ENCODE assay signal across 9 cellular contexts in the genomic region with DNA sequence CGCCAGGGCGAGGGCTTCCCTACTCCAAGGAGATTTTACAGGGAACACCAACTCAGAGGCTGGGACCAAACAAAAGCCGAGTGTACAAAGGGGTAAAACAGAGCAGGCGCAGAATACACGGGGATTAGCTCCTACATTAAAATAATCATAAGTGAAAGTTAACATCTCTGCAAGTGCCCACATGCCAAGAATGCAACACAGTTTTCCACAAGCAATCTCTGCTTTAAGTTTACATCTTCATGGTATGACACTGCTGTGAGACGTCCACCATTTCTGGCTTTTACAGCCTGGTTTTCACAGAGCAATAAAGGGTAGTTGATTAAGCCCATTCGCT. TPM values are rescaled to one million over a fixed set of nuclear protein-coding genes. Genes with fewer than 3 reads are reported as not detected.
A peak's percentile ranks its signal among the peaks of the same experiment; 100 is the strongest.
DNase-seq lines count a peak whose midpoint lies in the region; ATAC-seq and TF ChIP-seq lines count a peak whose summit lies in the region.
"Had no signal": no experiment of that assay in that cellular context is flagged by ENCODE, and none has a peak within 500 bp of the region (broad histone marks: within the 10 kb centered on the region; RNA-seq: fewer than 3 reads in every experiment).

No MANE protein-coding gene starts in this region.

- H3K36me3 ChIP-seq in KMS-11 (ENCODE audit: insufficient read depth) = no peaks in the 10 kb centered on the region
- H3K36me3 ChIP-seq in esophagus (ENCODE audit: control insufficient read depth in 2 of 2, insufficient read depth in 2 of 2, low read length in 1 of 2) = no peaks in the 10 kb centered on the region
- no peaks in the 10 kb centered on the region for H3K36me3 ChIP-seq in neural cell (ENCODE audit: insufficient read depth, low read length)

- no peak for ATAC-seq in HG02938 (IDR thresholded peaks at IDR 0.05; ENCODE audit: unreplicated experiment)

- H3K9ac ChIP-seq in KMS-11 (peak overlapping the region; percentile 9; the same call in 1 of the 2 replicates), neural cell (ENCODE audit: low read length) (no peak overlapping the region)

- H2AFZ ChIP-seq in KMS-11 (ENCODE audit: low read depth) (peak overlapping the region; percentile 73), neural cell (ENCODE audit: low read depth, low read length) (no peak overlapping the region)

- POLR2A ChIA-PET in AG04450 (lab: Yijun Ruan, JAX) = interaction anchor here (1.3 to 3.1 kb wide), 2 partner anchors 13 to 53 kb away, joined by 8 to 18 read pairs; no protein-coding TSS in a partner anchor

- H3F3A ChIP-seq in neural cell (ENCODE audit: insufficient read depth, low read length, poor library complexity, severe bottlenecking) = no peaks in the 10 kb centered on the region

- TF ChIP-seq RAD21 in neural cell (conservative IDR thresholded peaks at IDR 0.05) = no peak

- no peaks in the 10 kb centered on the region for H4K20me1 ChIP-seq in KMS-11 (ENCODE audit: insufficient read depth)
- H4K20me1 ChIP-seq in neural cell (ENCODE audit: insufficient read depth) = no peaks in the 10 kb centered on the region

- H3K4me1 ChIP-seq in KMS-11 (ENCODE audit: low read depth, poor library complexity, severe bottlenecking) = no peaks in the 10 kb centered on the region
- H3K4me1 ChIP-seq in esophagus (ENCODE audit: control insufficient read depth in 2 of 2, insufficient read depth in 2 of 2, low read length in 1 of 2) = peaks cover 2 to 3% of the 10 kb centered on the region in 2 donors

- H3K4me2 ChIP-seq in KMS-11 (peak overlapping the region; percentile 45), neural cell (ENCODE audit: low read length) (peak overlapping the region; percentile 19)

- H3K9me2 ChIP-seq in neural cell (ENCODE audit: insufficient read depth, low read length) = no peaks in the 10 kb centered on the region

- no peaks in the 10 kb centered on the region for H3K27me3 ChIP-seq in AG04450 (ENCODE audit: control insufficient read depth, insufficient read depth, low read length)
- H3K27me3 ChIP-seq in KMS-11 (ENCODE audit: insufficient read depth, low read depth) = no peaks in the 10 kb centered on the region
- H3K27me3 ChIP-seq in esophagus (ENCODE audit: control insufficient read depth in 1 of 2, insufficient read depth in 2 of 2, low read length in 2 of 2) = no peaks in the 10 kb centered on the region
- peaks cover 21% of the 10 kb centered on the region for H3K27me3 ChIP-seq in neural cell (ENCODE audit: insufficient read depth, low read depth, low read length)

- TF ChIP-seq CTCF in AG04450 (IDR thresholded peaks at IDR 0.05; ENCODE audit: low read depth, low read length) = no peak
- TF ChIP-seq CTCF in KMS-11 (conservative IDR thresholded peaks at IDR 0.05; ENCODE audit: low read depth, low read length) = no peak
- no peak for TF ChIP-seq CTCF in neural cell (IDR thresholded peaks at IDR 0.05; ENCODE audit: poor library complexity, severe bottlenecking)

- CTCF ChIA-PET in AG04450 (lab: Charles Lee) = interaction anchor here (1.0 to 4.4 kb wide), 5 partner anchors 16 to 206 kb away, joined by 3 to 17 read pairs (median 3); no protein-coding TSS in a partner anchor

- 5% methylated on average over 7 of the region's 7 CpGs for WGBS in esophagus, 2 donors

- H3K27ac ChIP-seq in AG04450 (ENCODE audit: low read depth, low read length) = peak overlapping the region; percentile 92
- H3K27ac ChIP-seq in KMS-11 = no peak overlapping the region
- peak overlapping the region; percentile 43 to 69 for H3K27ac ChIP-seq in esophagus (ENCODE audit: low read depth in 2 of 2, low read length in 1 of 2)
- H3K27ac ChIP-seq in neural cell (ENCODE audit: low read length) = no peak overlapping the region
- H3K27ac ChIP-seq in substantia nigra (ENCODE audit: low read depth, low read length, poor library complexity, severe bottlenecking) = no peak overlapping the region

- H3K9me3 ChIP-seq in AG04450 (ENCODE audit: control insufficient read depth, insufficient read depth, low read length) (no peaks in the 10 kb centered on the region), esophagus (ENCODE audit: control insufficient read depth in 2 of 2, insufficient read depth in 1 of 2, low read depth in 1 of 2, low read length in 1 of 2) (no peaks in the 10 kb centered on the region), neural cell (ENCODE audit: low read length) (no peaks in the 10 kb centered on the region)

- H3K4me3 ChIP-seq in AG04450 (ENCODE audit: low read depth, low read length) (peak overlapping the region; percentile 94), KMS-11 (IDR thresholded peaks at IDR 0.05; ENCODE audit: insufficient read depth, low read depth, low read length) (no peak overlapping the region), esophagus (ENCODE audit: low read depth in 1 of 2, low read length in 2 of 2) (peak overlapping the region; percentile 56 to 61), neural cell (ENCODE audit: low read length) (peak overlapping the region; percentile 83)

- in situ Hi-C loops in ACHN (cut with HindIII; ENCODE audit: low pct_ligation_motif_present, low pct_unique_long_range_greater_than_20kb, low sequenced_read_pairs) = no loop called here

- TF ChIP-seq EP300 in neural cell (conservative IDR thresholded peaks at IDR 0.05; ENCODE audit: poor library complexity, severe bottlenecking) = no peak

- DNase-seq in AG04450 (ENCODE audit: low read depth, low spot score) = no peak
- no peak for DNase-seq in ACHN
- DNase-seq in islet precursor cell = no peak
- no peak for DNase-seq in substantia nigra (lab: John Stamatoyannopoulos, UW)
- DNase-seq: NCI-H1417 treated with DMSO at 0.1 percent for 48 hours had no signal

- H3K79me2 ChIP-seq in KMS-11 (ENCODE audit: insufficient read depth, low read depth) (no peaks in the 10 kb centered on the region), neural cell (replicated peaks; ENCODE audit: insufficient read depth, low read length) (no peaks in the 10 kb centered on the region)

TF ChIP-seq in neural cell, 6 proteins besides CTCF, POLR2A, EP300 and RAD21:
- TF ChIP-seq TAF1 (IDR thresholded peaks at IDR 0.05; ENCODE audit: low read depth) (no peak), POLR2AphosphoS5 (IDR thresholded peaks at IDR 0.05) (no peak), SMC3 (conservative IDR thresholded peaks at IDR 0.05; ENCODE audit: poor library complexity) (no peak), MXI1 (conservative IDR thresholded peaks at IDR 0.05; ENCODE audit: poor library complexity, severe bottlenecking) (no peak), EZH2 (IDR thresholded peaks at IDR 0.05; ENCODE audit: borderline replicate concordance, insufficient read depth, low read length, poor library complexity, severe bottlenecking) (no peak)
- TF ChIP-seq, protein P1, sequence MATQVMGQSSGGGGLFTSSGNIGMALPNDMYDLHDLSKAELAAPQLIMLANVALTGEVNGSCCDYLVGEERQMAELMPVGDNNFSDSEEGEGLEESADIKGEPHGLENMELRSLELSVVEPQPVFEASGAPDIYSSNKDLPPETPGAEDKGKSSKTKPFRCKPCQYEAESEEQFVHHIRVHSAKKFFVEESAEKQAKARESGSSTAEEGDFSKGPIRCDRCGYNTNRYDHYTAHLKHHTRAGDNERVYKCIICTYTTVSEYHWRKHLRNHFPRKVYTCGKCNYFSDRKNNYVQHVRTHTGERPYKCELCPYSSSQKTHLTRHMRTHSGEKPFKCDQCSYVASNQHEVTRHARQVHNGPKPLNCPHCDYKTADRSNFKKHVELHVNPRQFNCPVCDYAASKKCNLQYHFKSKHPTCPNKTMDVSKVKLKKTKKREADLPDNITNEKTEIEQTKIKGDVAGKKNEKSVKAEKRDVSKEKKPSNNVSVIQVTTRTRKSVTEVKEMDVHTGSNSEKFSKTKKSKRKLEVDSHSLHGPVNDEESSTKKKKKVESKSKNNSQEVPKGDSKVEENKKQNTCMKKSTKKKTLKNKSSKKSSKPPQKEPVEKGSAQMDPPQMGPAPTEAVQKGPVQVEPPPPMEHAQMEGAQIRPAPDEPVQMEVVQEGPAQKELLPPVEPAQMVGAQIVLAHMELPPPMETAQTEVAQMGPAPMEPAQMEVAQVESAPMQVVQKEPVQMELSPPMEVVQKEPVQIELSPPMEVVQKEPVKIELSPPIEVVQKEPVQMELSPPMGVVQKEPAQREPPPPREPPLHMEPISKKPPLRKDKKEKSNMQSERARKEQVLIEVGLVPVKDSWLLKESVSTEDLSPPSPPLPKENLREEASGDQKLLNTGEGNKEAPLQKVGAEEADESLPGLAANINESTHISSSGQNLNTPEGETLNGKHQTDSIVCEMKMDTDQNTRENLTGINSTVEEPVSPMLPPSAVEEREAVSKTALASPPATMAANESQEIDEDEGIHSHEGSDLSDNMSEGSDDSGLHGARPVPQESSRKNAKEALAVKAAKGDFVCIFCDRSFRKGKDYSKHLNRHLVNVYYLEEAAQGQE (IDR thresholded peaks at IDR 0.05; ENCODE audit: borderline replicate concordance) = no peak
TF ChIP-seq in neural cell: peak in this region for 0.

RNA-seq across cellular contexts. Expression of a gene that starts 0.5 kb away (rescaled TPM):
- polyA plus RNA-seq in AG04450 (2011; rRNA removed) = 27.2 and 28.3 TPM in 2 replicates
- 75.7 and 76.5 TPM in 2 replicates for polyA minus RNA-seq in AG04450 (2011; rRNA and poly(A)+ RNA removed)
- under 1 TPM; 0.54 to 0.55 TPM for polyA plus RNA-seq in esophagus
- 0.06 and 0.16 TPM in 2 replicates for polyA plus RNA-seq in neural cell
- polyA minus RNA-seq in neural cell = under 0.01 and 0.12 TPM in 2 replicates

Comparison
In these comparisons a context has a peak if more than half of its experiments do, and no peak if none do; other contexts are left out.
1. H3K27ac ChIP-seq: peak in AG04450 (single experiment) and esophagus (2 of 2); none in KMS-11 (single experiment), neural cell (single experiment) and substantia nigra (single experiment).
2. RNA of a gene that starts 0.5 kb away (polyA plus RNA-seq): 27.2 to 28.3 TPM in AG04450; 0.54 to 0.55 TPM in esophagus and 0.06 to 0.16 TPM in neural cell; every median in the first group is over 10 times any median in the second.